Comparison of ENCODE assay signal across 11 cellular contexts in genomic region chr3:189981668-189982067, GRCh38.
DNase-seq lines count a peak whose midpoint lies in the region; ATAC-seq, FAIRE-seq and TF ChIP-seq lines count a peak whose summit lies in the region.
"Had no signal": no experiment of that assay in that cellular context is flagged by ENCODE, and none has a peak within 500 bp of the region (broad histone marks: within the 10 kb centered on the region; RNA-seq: fewer than 3 reads in every experiment).

No MANE protein-coding gene starts in this region.

- H3K27me3 ChIP-seq in astrocyte (ENCODE audit: insufficient read depth, low read length) = no peaks in the 10 kb centered on the region
- H3K27me3 ChIP-seq in right cardiac atrium (ENCODE audit: control insufficient read depth, insufficient read depth) = no peaks in the 10 kb centered on the region
- H3K27me3 ChIP-seq in stomach = no peaks in the 10 kb centered on the region

- CTCF ChIA-PET in activated CD8-positive, alpha-beta T cell treated with anti-CD3 and anti-CD28 coated beads, Interleukin-2, amount 10 ng/mL, durations not matched to agents 7 days and 5 days (lab: Charles Lee) = no interaction called here

- H3K4me1 Mint-ChIP-seq in astrocyte (ENCODE audit: low read depth, unreplicated experiment) = peaks cover 9% of the 10 kb centered on the region
- no peaks in the 10 kb centered on the region for H3K4me1 Mint-ChIP-seq in activated CD8-positive, alpha-beta T cell treated with anti-CD3 and anti-CD28 coated beads, Interleukin-2, amount 10 ng/mL, durations not matched to agents 7 days and 5 days (ENCODE audit: low read depth)
- H3K4me1 Mint-ChIP-seq: memory B cell had no signal

- H3K36me3 Mint-ChIP-seq in astrocyte (ENCODE audit: low read depth, unreplicated experiment) = peaks cover 9% of the 10 kb centered on the region
- no peaks in the 10 kb centered on the region for H3K36me3 Mint-ChIP-seq in activated CD8-positive, alpha-beta T cell treated with anti-CD3 and anti-CD28 coated beads, Interleukin-2, amount 10 ng/mL, durations not matched to agents 7 days and 5 days (ENCODE audit: low read depth)
- H3K36me3 Mint-ChIP-seq: memory B cell had no signal

- H3K4me3 ChIP-seq in HFF-Myc (replicated peaks; ENCODE audit: low read depth, low read length) = no peak overlapping the region
- no peak overlapping the region for H3K4me3 ChIP-seq in astrocyte (ENCODE audit: insufficient read depth, low read depth, low read length)
- no peak overlapping the region for H3K4me3 ChIP-seq in right cardiac atrium (ENCODE audit: low read length)
- no peak overlapping the region for H3K4me3 ChIP-seq in stomach

- POLR2A ChIA-PET in activated CD8-positive, alpha-beta T cell treated with anti-CD3 and anti-CD28 coated beads, Interleukin-2, amount 10 ng/mL, durations not matched to agents 7 days and 5 days (lab: Charles Lee) = no interaction called here

- ATAC-seq in right cardiac atrium (peak; percentile 85 to 96), GM18858 (IDR thresholded peaks at IDR 0.05; ENCODE audit: unreplicated experiment) (no peak)
- ATAC-seq in activated CD8-positive, alpha-beta T cell treated with anti-CD3 and anti-CD28 coated beads, Interleukin-2, amount 10 ng/mL, durations not matched to agents 7 days and 5 days = no peak
- ATAC-seq: effector memory CD8-positive, alpha-beta T cell had no signal

- H3K36me3 ChIP-seq in astrocyte (ENCODE audit: insufficient read depth, low read length) (no peaks in the 10 kb centered on the region), stomach (no peaks in the 10 kb centered on the region)

- FAIRE-seq in astrocyte (lab: Jason Lieb, UNC) = peak; percentile 80

- TF ChIP-seq EP300 in stomach (IDR thresholded peaks at IDR 0.05) = no peak

- H3K79me2 ChIP-seq in astrocyte (ENCODE audit: insufficient read depth, low read length) = no peaks in the 10 kb centered on the region

- intact Hi-C loops in right cardiac atrium (cut with DNase I) = no loop called here
- intact Hi-C loops in stomach (cut with DNase I; ENCODE audit: low total_unique reads) = no loop called here
- intact Hi-C loops in posterior vena cava (cut with DNase I) = loop anchor here in 1 of 2 donors (1.0 kb wide), 1 partner anchor 15 kb away; no protein-coding TSS in a partner anchor

- H3K9ac ChIP-seq in astrocyte (ENCODE audit: low read length) = no peak overlapping the region

- H3K27me3 Mint-ChIP-seq in astrocyte (ENCODE audit: low read depth, unreplicated experiment) = no peaks in the 10 kb centered on the region
- H3K27me3 Mint-ChIP-seq in activated CD8-positive, alpha-beta T cell treated with anti-CD3 and anti-CD28 coated beads, Interleukin-2, amount 10 ng/mL, durations not matched to agents 7 days and 5 days (ENCODE audit: low read depth) = peaks cover 4% of the 10 kb centered on the region

- H3K27ac ChIP-seq in astrocyte (ENCODE audit: low read depth, low read length) = no peak overlapping the region
- H3K27ac ChIP-seq in right cardiac atrium (ENCODE audit: low read length) = peak overlapping the region; percentile 17
- peak overlapping the region in 2 of 5 donors; percentile 24 to 46 for H3K27ac ChIP-seq in stomach

- no peaks in the 10 kb centered on the region for H4K20me1 ChIP-seq in astrocyte (ENCODE audit: insufficient read depth, low read length)

- peaks cover 2% of the 10 kb centered on the region for H3K9me3 Mint-ChIP-seq in astrocyte (ENCODE audit: unreplicated experiment)
- no peaks in the 10 kb centered on the region for H3K9me3 Mint-ChIP-seq in activated CD8-positive, alpha-beta T cell treated with anti-CD3 and anti-CD28 coated beads, Interleukin-2, amount 10 ng/mL, durations not matched to agents 7 days and 5 days (ENCODE audit: insufficient read depth)
- H3K9me3 Mint-ChIP-seq: effector memory CD8-positive, alpha-beta T cell; memory B cell had no signal

- H3K4me1 ChIP-seq in astrocyte (ENCODE audit: insufficient read depth, low read length) (peaks cover 12% of the 10 kb centered on the region), right cardiac atrium (ENCODE audit: control insufficient read depth, insufficient read depth, low read length) (peaks cover 9% of the 10 kb centered on the region), stomach (peaks cover 0 to 22% (median 13%) of the 10 kb centered on the region in 4 donors)

- H3K4me3 Mint-ChIP-seq in astrocyte (ENCODE audit: unreplicated experiment) = no peak overlapping the region
- H3K4me3 Mint-ChIP-seq in activated CD8-positive, alpha-beta T cell treated with anti-CD3 and anti-CD28 coated beads, Interleukin-2, amount 10 ng/mL, durations not matched to agents 7 days and 5 days = no peak overlapping the region
- H3K4me3 Mint-ChIP-seq: effector memory CD8-positive, alpha-beta T cell; memory B cell had no signal

- no peak overlapping the region for H3K27ac Mint-ChIP-seq in astrocyte (ENCODE audit: unreplicated experiment)
- no peak overlapping the region for H3K27ac Mint-ChIP-seq in activated CD8-positive, alpha-beta T cell treated with anti-CD3 and anti-CD28 coated beads, Interleukin-2, amount 10 ng/mL, durations not matched to agents 7 days and 5 days
- H3K27ac Mint-ChIP-seq: effector memory CD8-positive, alpha-beta T cell; memory B cell had no signal

- DNase-seq in HFF-Myc (ENCODE audit: extremely low read depth, low read depth) (peak; percentile 65), astrocyte (ENCODE audit: low read depth) (peak; percentile 99), right cardiac atrium (no peak), stromal cell of bone marrow (ENCODE audit: low read depth) (peak; percentile 97), stomach (no peak), posterior vena cava (ENCODE audit: low spot score) (no peak)
- DNase-seq in activated CD8-positive, alpha-beta T cell treated with anti-CD3 and anti-CD28 coated beads, Interleukin-2, amount 10 ng/mL, durations not matched to agents 7 days and 5 days = no peak
- DNase-seq: effector memory CD8-positive, alpha-beta T cell; NCI-H187 had no signal

- TF ChIP-seq CTCF in HFF-Myc (IDR thresholded peaks at IDR 0.05; ENCODE audit: low read depth, low read length, missing control alignments) (no peak), astrocyte (IDR thresholded peaks at IDR 0.05; ENCODE audit: insufficient read depth, low read depth, low read length) (no peak), stomach (IDR thresholded peaks at IDR 0.05) (no peak)

- H3K9me3 ChIP-seq in astrocyte (ENCODE audit: insufficient read depth, low read depth, low read length) (no peaks in the 10 kb centered on the region), right cardiac atrium (ENCODE audit: control insufficient read depth, low read length) (no peaks in the 10 kb centered on the region), stomach (no peaks in the 10 kb centered on the region)

- peak overlapping the region; percentile 8 for H3K4me2 ChIP-seq in astrocyte (ENCODE audit: low read length)

- no peak for TF ChIP-seq POLR2A in stomach (IDR thresholded peaks at IDR 0.05)

- H2AFZ ChIP-seq in astrocyte (ENCODE audit: low read depth, low read length) = no peak overlapping the region

Comparison
In these comparisons a context has a peak if more than half of its experiments do, and no peak if none do; other contexts are left out.
1. DNase-seq: peak in HFF-Myc (single experiment), astrocyte (single experiment) and stromal cell of bone marrow (single experiment); none in right cardiac atrium (0 of 3), stomach (single experiment), posterior vena cava (single experiment) and activated CD8-positive, alpha-beta T cell treated with anti-CD3 and anti-CD28 coated beads, Interleukin-2, amount 10 ng/mL, durations not matched to agents 7 days and 5 days (single experiment).
2. ATAC-seq: peak in right cardiac atrium (2 of 2); none in activated CD8-positive, alpha-beta T cell treated with anti-CD3 and anti-CD28 coated beads, Interleukin-2, amount 10 ng/mL, durations not matched to agents 7 days and 5 days (single experiment) and GM18858 (single experiment).